18 cellular contexts compared by ENCODE assay signal in the genomic region with DNA sequence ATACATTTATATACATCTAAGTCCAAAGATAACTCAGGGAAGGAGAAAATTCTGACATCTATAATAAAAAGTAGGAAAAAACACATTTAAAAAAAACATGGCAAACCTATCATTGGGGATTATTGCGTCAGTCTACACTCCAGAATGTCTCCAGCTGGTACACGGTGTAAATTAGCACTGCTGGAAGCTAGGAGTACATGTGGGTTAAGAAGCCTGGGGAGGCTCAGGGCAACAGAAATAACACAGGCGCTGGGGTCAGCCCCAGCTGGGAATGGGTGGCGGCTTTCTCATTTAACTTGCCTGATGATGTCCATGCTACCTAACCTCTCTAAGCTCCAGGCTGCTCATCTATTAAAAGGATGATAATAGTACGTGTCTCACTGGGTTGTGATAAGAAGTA.
DNase-seq lines count a peak whose midpoint lies in the region; ATAC-seq and TF ChIP-seq lines count a peak whose summit lies in the region.
"Had no signal": no experiment of that assay in that cellular context is flagged by ENCODE, and none has a peak within 500 bp of the region (broad histone marks: within the 10 kb centered on the region; RNA-seq: fewer than 3 reads in every experiment).

No MANE protein-coding gene starts in this region.

- H3K36me3 ChIP-seq in left ventricle myocardium inferior (no peaks in the 10 kb centered on the region), lower lobe of right lung (no peaks in the 10 kb centered on the region), upper lobe of right lung (no peaks in the 10 kb centered on the region)
- H3K36me3 ChIP-seq: MG63, SJSA1 had no signal

- H3K27me3 ChIP-seq in left ventricle myocardium inferior (ENCODE audit: low read depth) (no peaks in the 10 kb centered on the region), lower lobe of right lung (ENCODE audit: low read depth) (no peaks in the 10 kb centered on the region), upper lobe of right lung (no peaks in the 10 kb centered on the region)
- H3K27me3 ChIP-seq: SJSA1 had no signal

- TF ChIP-seq CTCF in left ventricle myocardium inferior (IDR thresholded peaks at IDR 0.05; ENCODE audit: borderline replicate concordance) (no peak), lower lobe of right lung (IDR thresholded peaks at IDR 0.05) (no peak), upper lobe of right lung (IDR thresholded peaks at IDR 0.05) (no peak)

- H3K9me3 ChIP-seq in left ventricle myocardium inferior (replicated peaks), result no peaks in the 10 kb centered on the region
- no peaks in the 10 kb centered on the region for H3K9me3 ChIP-seq in lower lobe of right lung
- H3K9me3 ChIP-seq in upper lobe of right lung, result no peaks in the 10 kb centered on the region
- H3K9me3 ChIP-seq: MG63, SJSA1 had no signal

- ATAC-seq in Right ventricle myocardium superior (ENCODE audit: poor library complexity) (no peak), lower lobe of right lung (no peak), upper lobe of right lung (no peak), GM18907 (IDR thresholded peaks at IDR 0.05; ENCODE audit: unreplicated experiment) (no peak)

- DNase-seq in left ventricle myocardium inferior (no peak), Right ventricle myocardium superior (no peak), NCI-H69 (lab: John Stamatoyannopoulos, UW) (peak; percentile 72), lower lobe of right lung (no peak), upper lobe of right lung (no peak), head of caudate nucleus (no peak), kidney glomerular epithelial cell (lab: John Stamatoyannopoulos, UW) (no peak)
- DNase-seq: ACHN; Calu3; CD4-positive, alpha-beta memory T cell; DMS79; GOT3; MG63; NCI-H1930; NCI-H446; NCI-H774 had no signal

- H3K27ac ChIP-seq in left ventricle myocardium inferior (replicated peaks), result peak overlapping the region; percentile 71
- peak overlapping the region; percentile 60 for H3K27ac ChIP-seq in lower lobe of right lung
- peak overlapping the region; percentile 69 for H3K27ac ChIP-seq in upper lobe of right lung
- H3K27ac ChIP-seq: SJSA1 had no signal

- intact Hi-C loops in left ventricle myocardium inferior (cut with micrococcal nuclease) (no loop called here), Right ventricle myocardium superior (cut with DNase I) (no loop called here), lower lobe of right lung (cut with DNase I) (no loop called here), upper lobe of right lung (cut with DNase I) (no loop called here), head of caudate nucleus (cut with DNase I) (no loop called here)

- H3K4me1 ChIP-seq in left ventricle myocardium inferior, result peaks cover 50% of the 10 kb centered on the region
- H3K4me1 ChIP-seq in lower lobe of right lung, result peaks cover 72% of the 10 kb centered on the region
- H3K4me1 ChIP-seq in upper lobe of right lung, result peaks cover 48% of the 10 kb centered on the region

- H3K4me3 ChIP-seq in left ventricle myocardium inferior (no peak overlapping the region), lower lobe of right lung (no peak overlapping the region), upper lobe of right lung (no peak overlapping the region)
- H3K4me3 ChIP-seq: MG63, SJSA1 had no signal
